ENCODE assay signal across 28 cellular contexts in the genomic region with DNA sequence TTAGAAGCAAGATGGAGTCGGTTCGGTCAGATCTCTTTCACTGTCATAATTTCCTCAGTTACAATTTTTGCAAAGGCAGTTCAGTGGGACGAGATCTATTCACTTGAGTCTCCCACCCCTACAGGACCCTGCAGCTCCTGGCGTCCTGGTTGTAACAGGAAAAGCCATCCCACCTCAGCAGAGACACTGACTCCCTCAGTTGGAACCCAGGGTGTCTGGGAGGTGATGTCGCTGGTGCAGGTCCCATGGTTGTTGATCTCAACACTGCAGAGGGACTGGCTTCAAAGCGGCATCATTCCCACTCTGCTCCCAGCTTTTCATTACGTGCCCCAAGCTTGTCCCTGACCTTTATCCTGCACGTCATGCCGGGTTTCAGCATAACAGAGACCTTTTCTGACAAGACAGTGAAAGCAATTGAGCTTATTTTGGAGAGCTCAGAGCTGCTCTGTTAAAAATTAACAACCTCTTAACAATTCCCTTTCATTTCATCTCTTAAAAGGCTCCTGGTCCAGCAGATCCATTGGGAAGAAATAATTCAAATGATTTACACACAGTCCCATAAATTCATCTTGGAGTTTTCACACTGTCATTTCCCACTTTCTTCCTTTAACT. TPM values are rescaled to one million over a fixed set of nuclear protein-coding genes. Genes with fewer than 3 reads are reported as not detected.
DNase-seq lines count a peak whose midpoint lies in the region; ATAC-seq, FAIRE-seq and TF ChIP-seq lines count a peak whose summit lies in the region.
"Had no signal": no experiment of that assay in that cellular context is flagged by ENCODE, and none has a peak within 500 bp of the region (broad histone marks: within the 10 kb centered on the region; RNA-seq: fewer than 3 reads in every experiment).

No MANE protein-coding gene starts in this region.

- H3K27me3 ChIP-seq in GM23248 (replicated peaks; ENCODE audit: insufficient read depth) (no peaks in the 10 kb centered on the region), adrenal gland (no peaks in the 10 kb centered on the region)
- H3K27me3 ChIP-seq: brain microvascular endothelial cell, upper lobe of right lung had no signal

- H3K36me3 ChIP-seq in GM23248 (ENCODE audit: low read depth) (no peaks in the 10 kb centered on the region), adrenal gland (replicated peaks in 1 of 2) (no peaks in the 10 kb centered on the region)
- H3K36me3 ChIP-seq: brain microvascular endothelial cell, sigmoid colon, upper lobe of right lung had no signal

- H3K27ac ChIP-seq in GM23248 (no peak overlapping the region), adrenal gland (peak overlapping the region in 2 of 5 donors; percentile 42 to 60)
- H3K27ac ChIP-seq: brain microvascular endothelial cell, KMS-11, PC-9, sigmoid colon, upper lobe of right lung had no signal

- intact Hi-C loops in adrenal gland (cut with DNase I) = no loop called here
- intact Hi-C loops in posterior vena cava (cut with DNase I) = no loop called here

- peak overlapping the region; percentile 44; the same call in 1 of the 2 replicates for H2AFZ ChIP-seq in GM23248
- H2AFZ ChIP-seq: PC-9 had no signal

- DNase-seq in GM23248 (no peak), adrenal gland (peak; percentile 33 to 66 (median 57)), left lobe of liver (ENCODE audit: low spot score) (peak; percentile 94), renal cortical epithelial cell (ENCODE audit: low read depth) (peak; percentile 43), D721Med (ENCODE audit: insufficient read length, low spot score) (no peak), D341Med (ENCODE audit: low spot score) (no peak), posterior vena cava (ENCODE audit: low spot score) (no peak)
- DNase-seq: activated CD4-positive, alpha-beta T cell treated with anti-CD3 and anti-CD28 coated beads, Interleukin-2, amount 10 ng/mL, durations not matched to agents 24 days and 14 days; activated naive CD4-positive, alpha-beta T cell; activated T-cell treated with anti-CD3 and anti-CD28 coated beads, Interleukin-2, amount 50 U/mL, for 48 hours; brain microvascular endothelial cell; CD4-positive, alpha-beta memory T cell; DMS79; effector CD8-positive, alpha-beta T cell; GDM1; HCEC 1CT; mammary epithelial cell; NCI-H1694; NCI-H2171; NCI-H526; NK-92 treated with Interleukin-12 subunit alpha and Interleukin-12 subunit beta, amount 100 ng/mL, for 24 hours; PC-9; posterior cingulate gyrus; Right ventricle myocardium superior; sigmoid colon; stimulated activated naive B cell treated with anti-CD40 and anti-IgM and Interleukin-4, amounts not matched to agents 10 μg/mL and 1 μg/mL and 100 μg/mL, for 72 hours; upper lobe of right lung had no signal

- no peak for TF ChIP-seq CTCF in adrenal gland (IDR thresholded peaks at IDR 0.05)
- no peak for TF ChIP-seq CTCF in D721Med (IDR thresholded peaks at IDR 0.05; ENCODE audit: insufficient read depth, missing control alignments)

- FAIRE-seq in D721Med (lab: Jason Lieb, UNC) = no peak

- no peak overlapping the region for H3K4me2 ChIP-seq in GM23248 (ENCODE audit: unreplicated experiment)
- H3K4me2 ChIP-seq: KMS-11, PC-9 had no signal

- no peaks in the 10 kb centered on the region for H3K9me2 ChIP-seq in GM23248 (ENCODE audit: insufficient read depth)

- in situ Hi-C loops in GM23248 (cut with MboI) = no loop called here

- no peak overlapping the region for H3K4me3 ChIP-seq in GM23248
- H3K4me3 ChIP-seq in adrenal gland = no peak overlapping the region
- H3K4me3 ChIP-seq: PC-9, sigmoid colon, upper lobe of right lung had no signal

- no peak overlapping the region for H3K9ac ChIP-seq in GM23248
- H3K9ac ChIP-seq: KMS-11 had no signal

- H3K9me3 ChIP-seq in GM23248 (ENCODE audit: low read depth) (no peaks in the 10 kb centered on the region), adrenal gland (replicated peaks in 1 of 3) (no peaks in the 10 kb centered on the region)
- H3K9me3 ChIP-seq: sigmoid colon, upper lobe of right lung had no signal

- no peak for TF ChIP-seq POLR2A in adrenal gland (IDR thresholded peaks at IDR 0.05)

- no peaks in the 10 kb centered on the region for H3K4me1 ChIP-seq in GM23248 (ENCODE audit: insufficient read depth)
- H3K4me1 ChIP-seq in adrenal gland (replicated peaks in 1 of 2) = peaks cover 4 to 15% of the 10 kb centered on the region in 2 donors
- H3K4me1 ChIP-seq: sigmoid colon, upper lobe of right lung had no signal

- H3K79me2 ChIP-seq in GM23248 (ENCODE audit: insufficient read depth) = no peaks in the 10 kb centered on the region

- WGBS in GM23248 (ENCODE audit: low coverage in 1 of 2, low lambda C conversion rate in 2 of 2, missing lambda C conversion rate in 2 of 2), 2 experiments = 46 to 58% methylated on average over 9 of the region's 9 CpGs
- 58 to 71% (median 61%) methylated on average over 8 to 9 of the region's 9 CpGs for WGBS in adrenal gland, 4 donors

- H3F3A ChIP-seq in GM23248 (ENCODE audit: insufficient read depth) = no peaks in the 10 kb centered on the region

- peak; percentile 90 for ATAC-seq in left lobe of liver
- ATAC-seq: stimulated activated naive B cell treated with anti-CD40 and anti-IgM and Interleukin-4, amounts not matched to agents 10 μg/mL and 1 μg/mL and 100 μg/mL, for 72 hours; upper lobe of right lung had no signal

- H4K20me1 ChIP-seq in GM23248 (ENCODE audit: insufficient read depth) = no peaks in the 10 kb centered on the region

RNA-seq across cellular contexts. Expression of gene COG3, which starts 17.6 kb away (rescaled TPM):
- 17.9 and 26.7 TPM in 2 replicates for total RNA-seq in GM23248 (2014; rRNA removed; shearing (Covaris generic))
- 16.6 and 19.3 TPM in 2 replicates for polyA plus RNA-seq in GM23248 (2016; fragmentation: Nextera tagmentation; extraction: Ambion mirVana)
- 10 to 100 TPM; 22.3 to 56.7 (median 34.0) TPM for total RNA-seq in adrenal gland
- polyA plus RNA-seq in adrenal gland = 10 to 100 TPM; 21.9 to 70.1 (median 32.7) TPM
- total RNA-seq in left lobe of liver = 28.3 TPM
- 35.4 and 42.2 TPM in 2 replicates for total RNA-seq in renal cortical epithelial cell
- total RNA-seq in posterior vena cava = 10 to 100 TPM; 21.7 to 27.9 TPM

RNA-seq across cellular contexts. Expression of gene SLC25A30, which starts 29.0 kb away (rescaled TPM):
- total RNA-seq in GM23248 (2014; rRNA removed; shearing (Covaris generic)) = 4.3 and 10.2 TPM in 2 replicates
- polyA plus RNA-seq in GM23248 (2016; fragmentation: Nextera tagmentation; extraction: Ambion mirVana) (4.3 and 4.5 TPM in 2 replicates), adrenal gland (10 to 100 TPM in 1 of 3 donors, 1 to 10 TPM in 2; 3.4 to 34.7 (median 7.2) TPM)
- total RNA-seq in adrenal gland (10 to 100 TPM; 16.6 to 45.6 (median 19.0) TPM), left lobe of liver (38.8 TPM), renal cortical epithelial cell (49.8 and 75.9 TPM in 2 replicates), posterior vena cava (10 to 100 TPM; 19.7 to 23.7 TPM)

Comparison
In these comparisons a context has a peak if more than half of its experiments do, and no peak if none do; other contexts are left out.
1. DNase-seq: peak in adrenal gland (7 of 7), left lobe of liver (single experiment) and renal cortical epithelial cell (single experiment); none in GM23248 (single experiment), D721Med (single experiment), D341Med (single experiment) and posterior vena cava (single experiment).